Comparison of ENCODE assay signal across 25 cellular contexts in genomic region chr9:76500056-76500455, GRCh38.
"Had no signal": no experiment of that assay in that cellular context is flagged by ENCODE, and none has a peak within 500 bp of the region (broad histone marks: within the 10 kb centered on the region; RNA-seq: fewer than 3 reads in every experiment).

No MANE protein-coding gene starts in this region.

- H3K4me1 Mint-ChIP-seq: nephron had no signal

- H3K4me3 ChIP-seq: esophagus squamous epithelium, left ventricle myocardium inferior, lung, right atrium auricular region, suprapubic skin, transverse colon had no signal

- H3K27ac Mint-ChIP-seq: activated naive CD4-positive, alpha-beta T cell treated with anti-CD3 and anti-CD28 coated beads for 36 hours; nephron; T-helper 2 cell treated with Interferon-gamma antibody and Interleukin-4, amounts not matched to agents 5 μg/mL and 100 μg/mL, for 36 hours had no signal

- DNase-seq: activated CD4-positive, alpha-beta T cell treated with anti-CD3 and anti-CD28 coated beads for 4 hours; activated CD4-positive, alpha-beta T cell treated with anti-CD3 and anti-CD28 coated beads, Interleukin-2, amount 50 U/mL, for 4 hours; activated effector memory CD4-positive, alpha-beta T cell treated with Interleukin-2 at 50 U/mL for 16 hours; activated naive CD4-positive, alpha-beta T cell treated with anti-CD3 and anti-CD28 coated beads for 36 hours; amniotic stem cell; brain microvascular endothelial cell; caudate nucleus; effector CD8-positive, alpha-beta T cell; esophagus squamous epithelium; left ventricle myocardium inferior; mesendoderm; nucleus accumbens; stimulated activated CD4-positive, alpha-beta T cell treated with anti-CD3 and anti-CD28 coated beads, Interleukin-15, amount 100 ng/mL, for 24 hours; stimulated activated CD4-positive, alpha-beta T cell treated with anti-CD3 and anti-CD28 coated beads, Interleukin-2, amount 100 ng/mL, for 24 hours; stimulated activated naive CD4-positive, alpha-beta T cell; T-helper 1 cell; transverse colon had no signal

- H3K27me3 ChIP-seq: brain microvascular endothelial cell, esophagus squamous epithelium, right atrium auricular region, suprapubic skin, transverse colon had no signal

- H3K4me1 ChIP-seq: esophagus squamous epithelium, left ventricle myocardium inferior, right atrium auricular region, suprapubic skin, transverse colon had no signal

- H3K4me3 Mint-ChIP-seq: activated naive CD4-positive, alpha-beta T cell treated with anti-CD3 and anti-CD28 coated beads for 36 hours; nephron; T-helper 2 cell treated with Interferon-gamma antibody and Interleukin-4, amounts not matched to agents 5 μg/mL and 100 μg/mL, for 36 hours had no signal

- H3K27ac ChIP-seq: brain microvascular endothelial cell, epithelial cell of prostate, esophagus squamous epithelium, left ventricle myocardium inferior, right atrium auricular region, suprapubic skin, transverse colon had no signal

- H3K9me3 Mint-ChIP-seq: nephron had no signal

- H3K9me3 ChIP-seq: esophagus squamous epithelium, right atrium auricular region, suprapubic skin, transverse colon had no signal

- H3K36me3 ChIP-seq: left ventricle myocardium inferior, right atrium auricular region, suprapubic skin had no signal

- FAIRE-seq: endometrium, frontal cortex had no signal
